17 cellular contexts compared by ENCODE assay signal in the genomic region with DNA sequence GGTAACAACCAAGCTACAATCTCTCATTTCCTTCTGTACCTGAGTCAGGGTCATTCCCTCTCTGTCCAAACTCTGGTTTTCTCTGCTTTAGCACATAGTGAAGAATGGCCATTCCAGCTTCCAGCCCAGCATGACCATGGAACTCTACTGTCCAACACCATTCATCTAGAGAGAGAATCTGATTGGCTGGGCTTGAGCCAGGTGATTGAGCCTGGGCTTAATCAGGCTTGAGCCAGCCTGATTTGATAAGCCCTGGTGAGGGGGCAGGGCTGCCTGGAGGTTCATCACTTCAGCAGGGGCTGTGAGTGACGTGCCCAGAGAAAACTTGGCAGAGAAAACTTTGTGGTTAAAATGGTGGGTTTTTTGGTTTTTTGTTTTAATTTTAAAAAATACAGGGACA.
"Had no signal": no experiment of that assay in that cellular context is flagged by ENCODE, and none has a peak within 500 bp of the region (broad histone marks: within the 10 kb centered on the region; RNA-seq: fewer than 3 reads in every experiment).

No MANE protein-coding gene starts in this region.

- H2AFZ ChIP-seq: parathyroid adenoma had no signal

- H3K27me3 Mint-ChIP-seq: activated CD4-positive, alpha-beta T cell treated with anti-CD3 and anti-CD28 coated beads for 36 hours; naive thymus-derived CD4-positive, alpha-beta T cell; stimulated activated naive CD8-positive, alpha-beta T cell treated with anti-CD3 and anti-CD28 coated beads, Interleukin-15, Interleukin-2, amounts not matched to agents 100 ng/mL and 50 ng/mL, for 24 hours had no signal

- H3K27ac ChIP-seq: adrenal gland, parathyroid adenoma had no signal

- ATAC-seq: activated CD4-positive, alpha-beta T cell treated with anti-CD3 and anti-CD28 coated beads for 36 hours; activated naive CD4-positive, alpha-beta T cell treated with anti-CD3 and anti-CD28 coated beads, Interleukin-2, amount 50 U/mL, for 72 hours; esophagus mucosa; heart right ventricle; naive thymus-derived CD4-positive, alpha-beta T cell had no signal

- H3K27ac Mint-ChIP-seq: activated CD4-positive, alpha-beta T cell treated with anti-CD3 and anti-CD28 coated beads for 36 hours; activated naive CD4-positive, alpha-beta T cell treated with anti-CD3 and anti-CD28 coated beads, Interleukin-2, amount 50 U/mL, for 72 hours; activated T-helper 1 cell treated with anti-CD3 and anti-CD28 coated beads, Interleukin-12 subunit alpha, Interleukin-12 subunit beta, Interleukin-2, Interleukin-4 antibody, amounts not matched to agents 30 ng/mL and 10 ng/mL and 1 ng/mL, durations not matched to agents 14 hours and 24 hours and 36 hours; stimulated activated naive CD8-positive, alpha-beta T cell treated with anti-CD3 and anti-CD28 coated beads, Interleukin-15, Interleukin-2, amounts not matched to agents 100 ng/mL and 50 ng/mL, for 24 hours had no signal

- H3K4me1 ChIP-seq: parathyroid adenoma had no signal

- DNase-seq: activated CD4-positive, alpha-beta T cell treated with anti-CD3 and anti-CD28 coated beads for 36 hours; activated CD4-positive, alpha-beta T cell treated with anti-CD3 and anti-CD28 coated beads, Interleukin-2, amount 50 U/mL, for 48 hours; activated gamma-delta T cell treated with Interleukin-2 at 50 U/mL for 16 hours; activated T-cell treated with anti-CD3 and anti-CD28 coated beads for 4 hours; adrenal gland; cerebellar nuclear complex; cortex of kidney; heart right ventricle; mesenchymal stem cell; naive thymus-derived CD4-positive, alpha-beta T cell; T-helper 2 cell; trophoblast cell had no signal

- H3K9me3 ChIP-seq: adrenal gland, heart right ventricle had no signal

- H3K27me3 ChIP-seq: adrenal gland, heart right ventricle had no signal

- H3K9ac ChIP-seq: parathyroid adenoma had no signal

- H3K9me3 Mint-ChIP-seq: activated naive CD4-positive, alpha-beta T cell treated with anti-CD3 and anti-CD28 coated beads, Interleukin-2, amount 50 U/mL, for 72 hours; activated T-helper 1 cell treated with anti-CD3 and anti-CD28 coated beads, Interleukin-12 subunit alpha, Interleukin-12 subunit beta, Interleukin-2, Interleukin-4 antibody, amounts not matched to agents 30 ng/mL and 10 ng/mL and 1 ng/mL, durations not matched to agents 14 hours and 24 hours and 36 hours; naive thymus-derived CD4-positive, alpha-beta T cell; stimulated activated naive CD8-positive, alpha-beta T cell treated with anti-CD3 and anti-CD28 coated beads, Interleukin-15, Interleukin-2, amounts not matched to agents 100 ng/mL and 50 ng/mL, for 24 hours had no signal

- H3K4me3 ChIP-seq: adrenal gland, heart right ventricle had no signal

- H3K4me3 Mint-ChIP-seq: activated CD4-positive, alpha-beta T cell treated with anti-CD3 and anti-CD28 coated beads for 36 hours; activated T-helper 1 cell treated with anti-CD3 and anti-CD28 coated beads, Interleukin-12 subunit alpha, Interleukin-12 subunit beta, Interleukin-2, Interleukin-4 antibody, amounts not matched to agents 30 ng/mL and 10 ng/mL and 1 ng/mL, durations not matched to agents 14 hours and 24 hours and 36 hours; naive thymus-derived CD4-positive, alpha-beta T cell; stimulated activated naive CD8-positive, alpha-beta T cell treated with anti-CD3 and anti-CD28 coated beads, Interleukin-15, Interleukin-2, amounts not matched to agents 100 ng/mL and 50 ng/mL, for 24 hours had no signal
